ENCODE assay signal across 9 cellular contexts in the genomic region with DNA sequence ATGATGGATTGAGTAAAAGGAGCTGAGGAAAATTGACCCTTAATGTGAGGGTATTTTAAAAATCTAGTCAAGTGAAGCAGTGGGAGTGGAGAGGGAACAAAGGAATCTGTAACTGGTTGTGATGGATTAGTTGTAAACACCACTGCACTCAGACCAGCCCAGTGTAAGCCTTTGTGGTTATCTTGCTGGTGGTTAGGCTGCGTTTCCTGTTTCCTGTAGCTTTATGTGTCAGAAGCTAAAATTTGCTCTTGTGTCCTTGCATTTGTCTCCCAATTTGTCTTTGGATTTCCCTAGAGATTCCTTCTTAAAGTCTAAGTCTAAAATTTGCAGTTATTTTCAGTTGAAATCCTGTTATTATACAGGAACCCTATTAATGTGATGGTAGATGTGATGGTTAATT. TPM values are rescaled to one million over a fixed set of nuclear protein-coding genes. Genes with fewer than 3 reads are reported as not detected.
DNase-seq lines count a peak whose midpoint lies in the region; ATAC-seq and TF ChIP-seq lines count a peak whose summit lies in the region.
"Had no signal": no experiment of that assay in that cellular context is flagged by ENCODE, and none has a peak within 500 bp of the region (broad histone marks: within the 10 kb centered on the region; RNA-seq: fewer than 3 reads in every experiment).

No MANE protein-coding gene starts in this region.

- peak overlapping the region; percentile 64 for H3K4me3 Mint-ChIP-seq in CD8-positive, alpha-beta T cell

- H3K27me3 ChIP-seq in CD8-positive, alpha-beta T cell (ENCODE audit: insufficient read depth, low read length): no peaks in the 10 kb centered on the region
- no peaks in the 10 kb centered on the region for H3K27me3 ChIP-seq in right cardiac atrium (ENCODE audit: control insufficient read depth, insufficient read depth)

- CTCF ChIA-PET in CD8-positive, alpha-beta T cell (lab: Charles Lee): interaction anchor here (1.7 to 2.7 kb wide), 2 partner anchors 23 to 236 kb away, joined by 5 to 7 read pairs; no protein-coding TSS in a partner anchor

- H3K9me3 Mint-ChIP-seq in CD8-positive, alpha-beta T cell: peaks cover 6% of the 10 kb centered on the region

- no peaks in the 10 kb centered on the region for H3K27me3 Mint-ChIP-seq in CD8-positive, alpha-beta T cell (ENCODE audit: low read depth)

- 6% methylated on average over 1 of the region's 1 CpG for WGBS in right cardiac atrium

- intact Hi-C loops in CD8-positive, alpha-beta T cell (cut with DNase I, micrococcal nuclease): loop anchor here in 1 of 2 experiments (5.0 kb wide), 1 partner anchor 37 kb away; no protein-coding TSS in a partner anchor
- intact Hi-C loops in right cardiac atrium (cut with DNase I): no loop called here

- POLR2A ChIA-PET in CD8-positive, alpha-beta T cell (lab: Charles Lee): interaction anchor here (0.7 kb wide), 1 partner anchor 75 kb away, joined by 3 read pairs; no protein-coding TSS in a partner anchor

- no peaks in the 10 kb centered on the region for H3K9me3 ChIP-seq in CD8-positive, alpha-beta T cell (ENCODE audit: low read length)
- H3K9me3 ChIP-seq in right cardiac atrium (ENCODE audit: control insufficient read depth, low read length): no peaks in the 10 kb centered on the region

- H3K36me3 ChIP-seq in CD8-positive, alpha-beta T cell (ENCODE audit: insufficient read depth, low read length): no peaks in the 10 kb centered on the region

- no peak for TF ChIP-seq CTCF in CD8-positive, alpha-beta T cell (IDR thresholded peaks at IDR 0.05)

- peak overlapping the region; percentile 10 for H3K27ac Mint-ChIP-seq in CD8-positive, alpha-beta T cell

- H3K36me3 Mint-ChIP-seq in CD8-positive, alpha-beta T cell: peaks cover 2% of the 10 kb centered on the region

- ATAC-seq in CD8-positive, alpha-beta T cell: peak; percentile 31
- peak; percentile 65 for ATAC-seq in GM19468 (IDR thresholded peaks at IDR 0.05; ENCODE audit: extremely low read depth, unreplicated experiment)
- peak; percentile 92 for ATAC-seq in HG03520 (IDR thresholded peaks at IDR 0.05; ENCODE audit: unreplicated experiment)
- no peak for ATAC-seq in right cardiac atrium

- H3K4me1 Mint-ChIP-seq in CD8-positive, alpha-beta T cell (ENCODE audit: low read depth): peaks cover 39% of the 10 kb centered on the region

- no peak overlapping the region for H3K27ac ChIP-seq in CD8-positive, alpha-beta T cell (ENCODE audit: low read depth, low read length)
- H3K27ac ChIP-seq in right cardiac atrium (ENCODE audit: low read length): no peak overlapping the region
- H3K27ac ChIP-seq: parathyroid adenoma had no signal

- H3K4me3 ChIP-seq in CD8-positive, alpha-beta T cell (ENCODE audit: low read depth, low read length): peak overlapping the region; percentile 24
- no peak overlapping the region for H3K4me3 ChIP-seq in right cardiac atrium (ENCODE audit: low read length)

- peaks cover 21% of the 10 kb centered on the region for H3K4me1 ChIP-seq in CD8-positive, alpha-beta T cell (ENCODE audit: insufficient read depth, low read length)
- no peaks in the 10 kb centered on the region for H3K4me1 ChIP-seq in right cardiac atrium (ENCODE audit: control insufficient read depth, insufficient read depth, low read length)
- H3K4me1 ChIP-seq: parathyroid adenoma had no signal

- DNase-seq in CD8-positive, alpha-beta T cell: peak in 4 of 7 experiments; percentile 12 to 41 (median 18)
- DNase-seq in central memory CD4-positive, alpha-beta T cell: peak; percentile 41
- DNase-seq in NCI-H2196 treated with DMSO at 0.1 percent for 48 hours (lab: John Stamatoyannopoulos, UW; ENCODE audit: unreplicated experiment): no peak
- no peak for DNase-seq in NCI-H524 (lab: John Stamatoyannopoulos, UW)
- DNase-seq in HK-2 (ENCODE audit: unreplicated experiment): no peak
- DNase-seq in right cardiac atrium: no peak

RNA-seq across cellular contexts. Expression of a gene that starts 6.3 kb away (rescaled TPM):
- not detected for total RNA-seq in CD8-positive, alpha-beta T cell
- total RNA-seq in right cardiac atrium: not detected
- polyA plus RNA-seq in right cardiac atrium: not detected

RNA-seq across cellular contexts. Expression of a gene that starts 18.5 kb away (rescaled TPM):
- total RNA-seq in CD8-positive, alpha-beta T cell: not detected
- total RNA-seq in right cardiac atrium: not detected
- not detected for polyA plus RNA-seq in right cardiac atrium

RNA-seq across cellular contexts. Expression of a gene that starts 27.2 kb away (rescaled TPM):
- not detected for total RNA-seq in CD8-positive, alpha-beta T cell
- total RNA-seq in right cardiac atrium: not detected
- not detected for polyA plus RNA-seq in right cardiac atrium

RNA-seq across cellular contexts. Expression of a gene that starts 41.8 kb away (rescaled TPM):
- total RNA-seq in CD8-positive, alpha-beta T cell: not detected
- total RNA-seq in right cardiac atrium: not detected
- not detected for polyA plus RNA-seq in right cardiac atrium

RNA-seq across cellular contexts. Expression of a gene that starts 46.8 kb away (rescaled TPM):
- not detected for total RNA-seq in CD8-positive, alpha-beta T cell
- total RNA-seq in right cardiac atrium: not detected
- not detected for polyA plus RNA-seq in right cardiac atrium

Comparison
In these comparisons a context has a peak if more than half of its experiments do, and no peak if none do; other contexts are left out.
1. ATAC-seq: peak in CD8-positive, alpha-beta T cell (single experiment), GM19468 (single experiment) and HG03520 (single experiment); none in right cardiac atrium (0 of 2).
2. DNase-seq: peak in CD8-positive, alpha-beta T cell (4 of 7) and central memory CD4-positive, alpha-beta T cell (single experiment); none in NCI-H2196 treated with DMSO at 0.1 percent for 48 hours (single experiment), NCI-H524 (0 of 2), HK-2 (single experiment) and right cardiac atrium (0 of 3).